11 cellular contexts compared by ENCODE assay signal in the genomic region with DNA sequence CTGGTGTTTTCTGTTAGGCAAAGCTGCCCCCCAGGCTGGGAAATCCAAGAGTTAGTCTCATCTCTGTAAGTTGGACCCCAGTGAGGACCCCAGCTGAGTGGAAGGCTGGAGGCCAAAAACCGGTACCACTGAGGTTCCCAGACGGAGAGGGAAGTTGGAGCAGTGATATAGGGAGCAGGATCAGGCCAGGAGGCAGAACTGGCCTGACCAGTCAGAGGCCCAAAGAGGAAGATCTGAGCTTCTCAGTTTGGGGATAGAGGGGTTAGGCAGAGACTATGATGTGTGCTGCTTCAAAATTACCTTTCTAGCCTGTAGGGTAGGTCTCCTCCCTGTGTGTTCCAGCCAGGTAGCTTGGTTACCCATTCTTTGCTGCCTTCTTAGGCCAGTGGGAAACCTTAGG. TPM values are rescaled to one million over a fixed set of nuclear protein-coding genes. Genes with fewer than 3 reads are reported as not detected.
DNase-seq lines count a peak whose midpoint lies in the region; ATAC-seq, FAIRE-seq and TF ChIP-seq lines count a peak whose summit lies in the region.
"Had no signal": no experiment of that assay in that cellular context is flagged by ENCODE, and none has a peak within 500 bp of the region (broad histone marks: within the 10 kb centered on the region; RNA-seq: fewer than 3 reads in every experiment).

No MANE protein-coding gene starts in this region.

- DNase-seq in heart left ventricle = no peak
- DNase-seq in left cardiac atrium = no peak
- no peak for DNase-seq in fibroblast of lung (ENCODE audit: low read depth in 2 of 2)
- no peak for DNase-seq in progenitor cell of endocrine pancreas (ENCODE audit: low spot score, unreplicated experiment)
- DNase-seq in uterus = no peak
- no peak for DNase-seq in WERI-Rb-1
- no peak for DNase-seq in frontal cortex (ENCODE audit: low spot score in 2 of 2)
- DNase-seq in activated T-cell treated with anti-CD3 and anti-CD28 coated beads, Interleukin-2, amount 50 U/mL, for 48 hours = no peak
- DNase-seq: activated gamma-delta T cell; effector memory CD4-positive, alpha-beta T cell; SIG-M5 had no signal

- no peak for TF ChIP-seq POLR2A in heart left ventricle (IDR thresholded peaks at IDR 0.05)
- TF ChIP-seq POLR2A in uterus (IDR thresholded peaks at IDR 0.05) = no peak

- H3K36me3 Mint-ChIP-seq in progenitor cell of endocrine pancreas (ENCODE audit: insufficient read depth) = no peaks in the 10 kb centered on the region

- H4K20me1 ChIP-seq in fibroblast of lung (ENCODE audit: control insufficient read depth, extremely low read depth, insufficient read depth, low read length) = no peaks in the 10 kb centered on the region

- H3K4me3 ChIP-seq in heart left ventricle (peak overlapping the region in 2 of 12 donors; percentile 23 to 29), fibroblast of lung (replicated peaks in 1 of 4; ENCODE audit: control extremely low read depth in 1 of 4, insufficient read depth in 1 of 4, low read depth in 3 of 4, low read length in 4 of 4) (peak overlapping the region in 1 of 4 experiments; percentile 14), uterus (no peak overlapping the region), WERI-Rb-1 (ENCODE audit: low read depth, low read length) (no peak overlapping the region)

- ATAC-seq in heart left ventricle (no peak), left cardiac atrium (no peak)

- peaks cover 9 to 83% (median 70%) of the 10 kb centered on the region in 12 donors for H3K4me1 ChIP-seq in heart left ventricle
- H3K4me1 ChIP-seq in fibroblast of lung (ENCODE audit: control insufficient read depth, extremely low read depth, insufficient read depth, low read length) = peaks cover 40% of the 10 kb centered on the region
- H3K4me1 ChIP-seq in uterus = peaks cover 0 to 12% of the 10 kb centered on the region in 2 donors

- H2AFZ ChIP-seq in fibroblast of lung (ENCODE audit: low read length) = no peak overlapping the region

- peaks cover 11% of the 10 kb centered on the region for H3K79me2 ChIP-seq in fibroblast of lung (ENCODE audit: control insufficient read depth, insufficient read depth, low read length)

- H3K27me3 Mint-ChIP-seq in progenitor cell of endocrine pancreas = no peaks in the 10 kb centered on the region

- peak overlapping the region; percentile 56 to 97 (median 88) for H3K27ac ChIP-seq in heart left ventricle
- H3K27ac ChIP-seq in fibroblast of lung (ENCODE audit: insufficient read depth, low read length) = peak overlapping the region; percentile 78
- H3K27ac ChIP-seq in uterus = peak overlapping the region; percentile 74 to 79
- no peak overlapping the region for H3K27ac ChIP-seq in WERI-Rb-1

- no peak for FAIRE-seq in frontal cortex (lab: Jason Lieb, UNC)

- H3K9me3 Mint-ChIP-seq in progenitor cell of endocrine pancreas (ENCODE audit: low read depth) = no peaks in the 10 kb centered on the region

- H3K27me3 ChIP-seq in heart left ventricle (no peaks in the 10 kb centered on the region), fibroblast of lung (ENCODE audit: control insufficient read depth, insufficient read depth, low read length) (no peaks in the 10 kb centered on the region), uterus (no peaks in the 10 kb centered on the region), WERI-Rb-1 (ENCODE audit: insufficient read depth, low read depth, severe bottlenecking) (no peaks in the 10 kb centered on the region)

- H3K4me1 Mint-ChIP-seq in progenitor cell of endocrine pancreas (ENCODE audit: low read depth) = peaks cover 28% of the 10 kb centered on the region

- H3K9me3 ChIP-seq in heart left ventricle = no peaks in the 10 kb centered on the region
- H3K9me3 ChIP-seq in fibroblast of lung (ENCODE audit: control insufficient read depth, insufficient read depth, low read depth, low read length) = no peaks in the 10 kb centered on the region
- H3K9me3 ChIP-seq in uterus = no peaks in the 10 kb centered on the region
- H3K9me3 ChIP-seq in WERI-Rb-1 (ENCODE audit: severe bottlenecking) = no peaks in the 10 kb centered on the region

- intact Hi-C loops in heart left ventricle (cut with DNase I) = no loop called here
- intact Hi-C loops in left cardiac atrium (cut with DNase I) = no loop called here
- intact Hi-C loops in uterus (cut with DNase I; ENCODE audit: low total_unique reads) = no loop called here

- TF ChIP-seq CTCF in heart left ventricle (IDR thresholded peaks at IDR 0.05) = no peak
- no peak for TF ChIP-seq CTCF in fibroblast of lung (conservative IDR thresholded peaks at IDR 0.05 in 1 of 2, IDR thresholded peaks at IDR 0.05 in 1 of 2; ENCODE audit: low read depth in 1 of 2, low read length in 2 of 2)
- no peak for TF ChIP-seq CTCF in progenitor cell of endocrine pancreas (IDR thresholded peaks at IDR 0.05; ENCODE audit: unreplicated experiment)
- no peak for TF ChIP-seq CTCF in uterus (IDR thresholded peaks at IDR 0.05)
- no peak for TF ChIP-seq CTCF in WERI-Rb-1 (IDR thresholded peaks at IDR 0.05; ENCODE audit: low read depth, low read length)

- peak overlapping the region; percentile 31 for H3K27ac Mint-ChIP-seq in progenitor cell of endocrine pancreas

- peak overlapping the region; percentile 28 for H3K9ac ChIP-seq in fibroblast of lung (ENCODE audit: insufficient read depth, low read length)

- H3K36me3 ChIP-seq in heart left ventricle (peaks cover 0 to 12% (median 0%) of the 10 kb centered on the region in 9 donors), fibroblast of lung (ENCODE audit: control insufficient read depth, insufficient read depth, low read length) (peaks cover 1% of the 10 kb centered on the region), uterus (no peaks in the 10 kb centered on the region), WERI-Rb-1 (no peaks in the 10 kb centered on the region)

- H3K4me2 ChIP-seq in fibroblast of lung (ENCODE audit: extremely low read depth, insufficient read depth, low read length) = peak overlapping the region; percentile 41

- H3K4me3 Mint-ChIP-seq in progenitor cell of endocrine pancreas (ENCODE audit: low read depth) = no peak overlapping the region

- 55 to 84% (median 70%) methylated on average over 2 of the region's 2 CpGs for WGBS in heart left ventricle, 4 donors

RNA-seq across cellular contexts. Expression of gene RNF181, which starts 4.6 kb away (rescaled TPM):
- total RNA-seq in heart left ventricle (100 to 1,000 TPM in 4 of 9 donors, 10 to 100 TPM in 5; 77.7 to 208 (median 92.0) TPM), left cardiac atrium (10 to 100 TPM; 86.5 to 97.1 TPM), fibroblast of lung (187 and 247 TPM in 2 replicates), progenitor cell of endocrine pancreas (82.3 and 85.7 TPM in 2 replicates), uterus (100 to 1,000 TPM in 2 of 4 donors, 10 to 100 TPM in 2; 53.0 to 362 (median 175) TPM), frontal cortex (51.8 TPM)
- polyA plus RNA-seq in heart left ventricle (100 to 1,000 TPM; 165 to 235 TPM), fibroblast of lung (276 and 289 TPM in 2 replicates)
- 299 and 322 TPM in 2 replicates for polyA plus RNA-seq in fibroblast of lung (2012)
- 307 and 355 TPM in 2 replicates for polyA minus RNA-seq in fibroblast of lung (ENCODE audit: low replicate concordance)

RNA-seq across cellular contexts. Expression of gene VAMP5, which starts 6.7 kb away (rescaled TPM):
- total RNA-seq in heart left ventricle (100 to 1,000 TPM in 1 of 9 donors, 10 to 100 TPM in 8; 21.0 to 186 (median 36.6) TPM), left cardiac atrium (10 to 100 TPM; 84.7 to 91.4 TPM), fibroblast of lung (45.5 and 69.5 TPM in 2 replicates), progenitor cell of endocrine pancreas (4.2 TPM in 2 replicates), uterus (100 to 1,000 TPM in 2 of 4 donors, 10 to 100 TPM in 2; 25.6 to 197 (median 99.5) TPM), frontal cortex (3.3 TPM)
- polyA plus RNA-seq in heart left ventricle (10 to 100 TPM; 65.4 to 81.9 TPM), fibroblast of lung (190 and 212 TPM in 2 replicates)
- polyA plus RNA-seq in fibroblast of lung (2012) = 225 and 294 TPM in 2 replicates
- polyA minus RNA-seq in fibroblast of lung (ENCODE audit: low replicate concordance) = 129 and 239 TPM in 2 replicates

RNA-seq across cellular contexts. Expression of gene TMEM150A, which starts 11.5 kb away (rescaled TPM):
- 10 to 100 TPM in 5 of 9 donors, 1 to 10 TPM in 4; 6.4 to 20.8 (median 11.5) TPM for total RNA-seq in heart left ventricle
- polyA plus RNA-seq in heart left ventricle = 10 to 100 TPM; 10.5 to 14.1 TPM
- 10 to 100 TPM; 12.7 to 14.9 TPM for total RNA-seq in left cardiac atrium
- total RNA-seq in fibroblast of lung = 11.8 and 13.2 TPM in 2 replicates
- polyA plus RNA-seq in fibroblast of lung = 11.4 and 15.5 TPM in 2 replicates
- polyA plus RNA-seq in fibroblast of lung (2012) = 14.8 and 19.3 TPM in 2 replicates
- 36.1 and 67.5 TPM in 2 replicates for polyA minus RNA-seq in fibroblast of lung (ENCODE audit: low replicate concordance)
- 24.9 and 26.0 TPM in 2 replicates for total RNA-seq in progenitor cell of endocrine pancreas
- 10 to 100 TPM in 1 of 4 donors, 1 to 10 TPM in 2, not detected in 1; 2.6 to 24.1 (median 7.8) TPM for total RNA-seq in uterus
- total RNA-seq in frontal cortex = 3.7 TPM

RNA-seq across cellular contexts. Expression of gene VAMP8, which starts 13.6 kb away (rescaled TPM):
- total RNA-seq in heart left ventricle = 100 to 1,000 TPM in 1 of 9 donors, 10 to 100 TPM in 4, 1 to 10 TPM in 4; 5.4 to 103 (median 10.1) TPM
- 10 to 100 TPM; 13.8 to 21.7 TPM for polyA plus RNA-seq in heart left ventricle
- total RNA-seq in left cardiac atrium = 10 to 100 TPM; 30.3 to 54.8 TPM
- 2.1 and 2.3 TPM in 2 replicates for total RNA-seq in fibroblast of lung
- 17.7 and 80.6 TPM in 2 replicates for polyA plus RNA-seq in fibroblast of lung
- 12.9 and 70.6 TPM in 2 replicates for polyA plus RNA-seq in fibroblast of lung (2012)
- polyA minus RNA-seq in fibroblast of lung (ENCODE audit: low replicate concordance) = 3.4 and 24.0 TPM in 2 replicates
- 71.3 and 76.0 TPM in 2 replicates for total RNA-seq in progenitor cell of endocrine pancreas
- 10 to 100 TPM in 1 of 4 donors, 1 to 10 TPM in 2, not detected in 1; 1.3 to 12.3 (median 5.2) TPM for total RNA-seq in uterus
- total RNA-seq in frontal cortex = 0.82 TPM

RNA-seq across cellular contexts. Expression of gene C2orf68, which starts 20.9 kb away (rescaled TPM):
- total RNA-seq in heart left ventricle = 10 to 100 TPM; 12.0 to 38.2 (median 29.1) TPM
- polyA plus RNA-seq in heart left ventricle = 10 to 100 TPM; 14.3 to 37.3 TPM
- 10 to 100 TPM; 21.3 to 22.4 TPM for total RNA-seq in left cardiac atrium
- total RNA-seq in fibroblast of lung = 16.9 and 26.1 TPM in 2 replicates
- polyA plus RNA-seq in fibroblast of lung = 11.0 and 15.4 TPM in 2 replicates
- polyA plus RNA-seq in fibroblast of lung (2012) = 17.2 and 21.7 TPM in 2 replicates
- polyA minus RNA-seq in fibroblast of lung (ENCODE audit: low replicate concordance) = 20.2 and 28.7 TPM in 2 replicates
- 67.1 and 71.0 TPM in 2 replicates for total RNA-seq in progenitor cell of endocrine pancreas
- total RNA-seq in uterus = 10 to 100 TPM; 19.0 to 44.8 (median 28.2) TPM
- 22.8 TPM for total RNA-seq in frontal cortex
